In genomic region chr2:234881413-234882241, GRCh38 we compare ENCODE assay signal across 8 cellular contexts.
DNase-seq lines count a peak whose midpoint lies in the region; ATAC-seq, FAIRE-seq and TF ChIP-seq lines count a peak whose summit lies in the region.

No MANE protein-coding gene starts in this region.

- no peak for TF ChIP-seq EP300 in A549 (IDR thresholded peaks at IDR 0.05)

- H3K4me1 ChIP-seq in A549: peaks cover 34% of the 10 kb centered on the region

- H3K4me2 ChIP-seq in A549: peak overlapping the region; percentile 78

- CTCF ChIA-PET in A549 (lab: Yijun Ruan, JAX): interaction anchor here (0.6 to 3.7 kb wide), 34 partner anchors 15 to 909 kb away, joined by 3 to 28 read pairs (median 4); no protein-coding TSS in a partner anchor

- no peak overlapping the region for H3K27ac Mint-ChIP-seq in activated T-helper 1 cell treated with anti-CD3 and anti-CD28 coated beads, Interleukin-12 subunit alpha, Interleukin-12 subunit beta, Interleukin-2, Interleukin-4 antibody, amounts not matched to agents 30 ng/mL and 10 ng/mL and 1 ng/mL, durations not matched to agents 14 hours and 24 hours and 36 hours

- no peak overlapping the region for H3K4me3 ChIP-seq in A549

- POLR2A ChIA-PET in A549 (lab: Yijun Ruan, JAX): interaction anchor here (0.9 to 2.5 kb wide), 6 partner anchors 41 to 226 kb away, joined by 3 to 18 read pairs (median 4); no protein-coding TSS in a partner anchor

- no peaks in the 10 kb centered on the region for H3K36me3 Mint-ChIP-seq in activated T-helper 1 cell treated with anti-CD3 and anti-CD28 coated beads, Interleukin-12 subunit alpha, Interleukin-12 subunit beta, Interleukin-2, Interleukin-4 antibody, amounts not matched to agents 30 ng/mL and 10 ng/mL and 1 ng/mL, durations not matched to agents 14 hours and 24 hours and 36 hours (ENCODE audit: low read depth)

- peaks cover 6% of the 10 kb centered on the region; the same call in 2 of the 3 replicates for H3K9me3 ChIP-seq in A549

- in situ Hi-C loops in GM13976 (cut with MboI; ENCODE audit: low sequenced_read_pairs, unreplicated experiment): no loop called here

- FAIRE-seq in A549 (lab: Jason Lieb, UNC) (peak; percentile 63), urothelium cell line (lab: Jason Lieb, UNC) (peak; percentile 82)

- TF ChIP-seq CTCF in A549 (IDR thresholded peaks at IDR 0.05) (peak; percentile 72), GM13976 (IDR thresholded peaks at IDR 0.05; ENCODE audit: borderline replicate concordance, control extremely low read depth, extremely low read depth, insufficient read depth, missing control alignments) (peak; percentile 13)

- intact Hi-C loops in activated T-helper 1 cell treated with anti-CD3 and anti-CD28 coated beads, Interleukin-12 subunit alpha, Interleukin-12 subunit beta, Interleukin-2, Interleukin-4 antibody, amounts not matched to agents 30 ng/mL and 10 ng/mL and 1 ng/mL, durations not matched to agents 14 hours and 24 hours and 36 hours (cut with micrococcal nuclease): no loop called here

- peak; percentile 58 to 65 for TF ChIP-seq RAD21 in A549 (conservative IDR thresholded peaks at IDR 0.05 in 1 of 2, IDR thresholded peaks at IDR 0.05 in 1 of 2)

- no peaks in the 10 kb centered on the region for H3K4me1 Mint-ChIP-seq in activated T-helper 1 cell treated with anti-CD3 and anti-CD28 coated beads, Interleukin-12 subunit alpha, Interleukin-12 subunit beta, Interleukin-2, Interleukin-4 antibody, amounts not matched to agents 30 ng/mL and 10 ng/mL and 1 ng/mL, durations not matched to agents 14 hours and 24 hours and 36 hours (ENCODE audit: low read depth)

- peak; percentile 94 to 99 for ATAC-seq in A549
- ATAC-seq in GM21576 (IDR thresholded peaks at IDR 0.05; ENCODE audit: unreplicated experiment): no peak

- no peak overlapping the region for H3K4me3 Mint-ChIP-seq in activated T-helper 1 cell treated with anti-CD3 and anti-CD28 coated beads, Interleukin-12 subunit alpha, Interleukin-12 subunit beta, Interleukin-2, Interleukin-4 antibody, amounts not matched to agents 30 ng/mL and 10 ng/mL and 1 ng/mL, durations not matched to agents 14 hours and 24 hours and 36 hours

- TF ChIP-seq POLR2A in A549 (IDR thresholded peaks at IDR 0.05; ENCODE audit: low read length): no peak

- DNase-seq in A549 (ENCODE audit: low read depth in 1 of 2, low spot score in 1 of 2) (peak; percentile 94 to 95), GM13976 (ENCODE audit: low spot score) (peak; percentile 32), NCI-H526 treated with DMSO at 0.1 percent for 48 hours (lab: John Stamatoyannopoulos, UW) (peak; percentile 45), foreskin melanocyte (peak; percentile 64), non-pigmented ciliary epithelial cell (ENCODE audit: low read depth) (peak; percentile 63), urothelium cell line (ENCODE audit: low spot score) (peak; percentile 94)
- peak; percentile 8 for DNase-seq in activated T-helper 1 cell treated with anti-CD3 and anti-CD28 coated beads, Interleukin-12 subunit alpha, Interleukin-12 subunit beta, Interleukin-2, Interleukin-4 antibody, amounts not matched to agents 30 ng/mL and 10 ng/mL and 1 ng/mL, durations not matched to agents 14 hours and 24 hours and 36 hours (ENCODE audit: low spot score)

- no peaks in the 10 kb centered on the region for H3K9me3 Mint-ChIP-seq in activated T-helper 1 cell treated with anti-CD3 and anti-CD28 coated beads, Interleukin-12 subunit alpha, Interleukin-12 subunit beta, Interleukin-2, Interleukin-4 antibody, amounts not matched to agents 30 ng/mL and 10 ng/mL and 1 ng/mL, durations not matched to agents 14 hours and 24 hours and 36 hours

- peak overlapping the region; percentile 88 to 92 for H3K27ac ChIP-seq in A549

- 12% methylated on average over 8 of the region's 8 CpGs for WGBS in A549 (ENCODE audit: missing lambda C conversion rate)

- H3K27me3 Mint-ChIP-seq in activated T-helper 1 cell treated with anti-CD3 and anti-CD28 coated beads, Interleukin-12 subunit alpha, Interleukin-12 subunit beta, Interleukin-2, Interleukin-4 antibody, amounts not matched to agents 30 ng/mL and 10 ng/mL and 1 ng/mL, durations not matched to agents 14 hours and 24 hours and 36 hours (ENCODE audit: insufficient read depth): no peaks in the 10 kb centered on the region

TF ChIP-seq in A549, 52 proteins besides CTCF, POLR2A, EP300 and RAD21:
- no peak for TF ChIP-seq SREBF2 (IDR thresholded peaks at IDR 0.05)
- peak; percentile 48; the same call in 1 of the 2 replicates for TF ChIP-seq MAX (IDR thresholded peaks at IDR 0.05)
- TF ChIP-seq, protein P1, sequence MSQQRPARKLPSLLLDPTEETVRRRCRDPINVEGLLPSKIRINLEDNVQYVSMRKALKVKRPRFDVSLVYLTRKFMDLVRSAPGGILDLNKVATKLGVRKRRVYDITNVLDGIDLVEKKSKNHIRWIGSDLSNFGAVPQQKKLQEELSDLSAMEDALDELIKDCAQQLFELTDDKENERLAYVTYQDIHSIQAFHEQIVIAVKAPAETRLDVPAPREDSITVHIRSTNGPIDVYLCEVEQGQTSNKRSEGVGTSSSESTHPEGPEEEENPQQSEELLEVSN (IDR thresholded peaks at IDR 0.05; ENCODE audit: borderline replicate concordance, low read depth): no peak
- TF ChIP-seq RFX5 (IDR thresholded peaks at IDR 0.05): no peak
- TF ChIP-seq, protein P2, sequence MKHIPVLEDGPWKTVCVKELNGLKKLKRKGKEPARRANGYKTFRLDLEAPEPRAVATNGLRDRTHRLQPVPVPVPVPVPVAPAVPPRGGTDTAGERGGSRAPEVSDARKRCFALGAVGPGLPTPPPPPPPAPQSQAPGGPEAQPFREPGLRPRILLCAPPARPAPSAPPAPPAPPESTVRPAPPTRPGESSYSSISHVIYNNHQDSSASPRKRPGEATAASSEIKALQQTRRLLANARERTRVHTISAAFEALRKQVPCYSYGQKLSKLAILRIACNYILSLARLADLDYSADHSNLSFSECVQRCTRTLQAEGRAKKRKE (CRISPR knock-in tag; IDR thresholded peaks at IDR 0.05; ENCODE audit: low read depth): no peak
- TF ChIP-seq CEBPB (IDR thresholded peaks at IDR 0.05): peak in 1 of 2 experiments; percentile 70; a peak in 2 of 4 replicates
- no peak for TF ChIP-seq ZC3H11A (IDR thresholded peaks at IDR 0.05)
- no peak for TF ChIP-seq PBX3 (IDR thresholded peaks at IDR 0.05)
- TF ChIP-seq FOSL2 (IDR thresholded peaks at IDR 0.05): no peak
- TF ChIP-seq FOSL2 (CRISPR knock-in tag; IDR thresholded peaks at IDR 0.05): peak; percentile 23; the same call in 1 of the 2 replicates
- peak; percentile 92 for TF ChIP-seq USF2 (IDR thresholded peaks at IDR 0.05)
- TF ChIP-seq KDM1A (IDR thresholded peaks at IDR 0.05; ENCODE audit: low read depth): no peak
- peak; percentile 53 for TF ChIP-seq SMC3 (IDR thresholded peaks at IDR 0.05)
- TF ChIP-seq ESRRA (IDR thresholded peaks at IDR 0.05; ENCODE audit: borderline replicate concordance, low read length): no peak
- TF ChIP-seq GATA3 (IDR thresholded peaks at IDR 0.05; ENCODE audit: borderline replicate concordance): no peak
- no peak for TF ChIP-seq KDM5A (IDR thresholded peaks at IDR 0.05)
- TF ChIP-seq EHF (CRISPR knock-in tag; IDR thresholded peaks at IDR 0.05): no peak
- no peak for TF ChIP-seq HMGXB4 (CRISPR knock-in tag; IDR thresholded peaks at IDR 0.05; ENCODE audit: borderline replicate concordance)
- no peak for TF ChIP-seq TFCP2L1 (CRISPR knock-in tag; IDR thresholded peaks at IDR 0.05)
- no peak for TF ChIP-seq NR3C1 (IDR thresholded peaks at IDR 0.05)
- TF ChIP-seq MYC (IDR thresholded peaks at IDR 0.05; ENCODE audit: borderline replicate concordance, low read length): no peak
- TF ChIP-seq, protein P3, sequence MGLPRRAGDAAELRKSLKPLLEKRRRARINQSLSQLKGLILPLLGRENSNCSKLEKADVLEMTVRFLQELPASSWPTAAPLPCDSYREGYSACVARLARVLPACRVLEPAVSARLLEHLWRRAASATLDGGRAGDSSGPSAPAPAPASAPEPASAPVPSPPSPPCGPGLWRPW (IDR thresholded peaks at IDR 0.05): no peak
- TF ChIP-seq ZSCAN20 (CRISPR knock-in tag; IDR thresholded peaks at IDR 0.05): 0 out of 2 replicates have a peak, but pooled peaks have one; percentile 53

Comparison
In these comparisons a context has a peak if more than half of its experiments do, and no peak if none do; other contexts are left out.
1. DNase-seq: peak in every context shown above with its lines; median percentile 94 in A549; 94 in urothelium cell line; 64 in foreskin melanocyte; 63 in non-pigmented ciliary epithelial cell; 45 in NCI-H526 treated with DMSO at 0.1 percent for 48 hours; 32 in GM13976; 8 in activated T-helper 1 cell treated with anti-CD3 and anti-CD28 coated beads, Interleukin-12 subunit alpha, Interleukin-12 subunit beta, Interleukin-2, Interleukin-4 antibody, amounts not matched to agents 30 ng/mL and 10 ng/mL and 1 ng/mL, durations not matched to agents 14 hours and 24 hours and 36 hours.